In genomic region chr5:6812800-6813731, GRCh38 we compare ENCODE assay signal across 13 cellular contexts.
DNase-seq lines count a peak whose midpoint lies in the region; ATAC-seq and TF ChIP-seq lines count a peak whose summit lies in the region.
"Had no signal": no experiment of that assay in that cellular context is flagged by ENCODE, and none has a peak within 500 bp of the region (broad histone marks: within the 10 kb centered on the region; RNA-seq: fewer than 3 reads in every experiment).

No MANE protein-coding gene starts in this region.

- H3K4me3 ChIP-seq in AG09309 (ENCODE audit: control insufficient read depth, low read depth, low read length), result no peak overlapping the region
- H3K4me3 ChIP-seq in epithelial cell of esophagus (ENCODE audit: low read length), result no peak overlapping the region

- H3K36me3 Mint-ChIP-seq in WTC11, result no peaks in the 10 kb centered on the region

- POLR2A ChIA-PET in WTC11 (lab: Charles Lee), result no interaction called here

- H3K27me3 Mint-ChIP-seq in WTC11 (ENCODE audit: low read depth), result peaks cover 2% of the 10 kb centered on the region; the same call in 1 of the 2 replicates

- no peaks in the 10 kb centered on the region for H3K9me3 Mint-ChIP-seq in WTC11

- in situ Hi-C loops in GM13977 (cut with MboI; ENCODE audit: low pct_unique_long_range_greater_than_20kb, low sequenced_read_pairs, unreplicated experiment), result loop anchor here (25.0 kb wide), 1 partner anchor 949 kb away; no protein-coding TSS in a partner anchor

- H3K27ac Mint-ChIP-seq in WTC11, result no peak overlapping the region

- H3K4me1 Mint-ChIP-seq in WTC11, result peaks cover 5% of the 10 kb centered on the region; the same call in 1 of the 2 replicates

- ATAC-seq in GM21528 (IDR thresholded peaks at IDR 0.05; ENCODE audit: low FRiP score, unreplicated experiment) (no peak), WTC11 (no peak)

- H3K4me3 Mint-ChIP-seq in WTC11, result no peak overlapping the region

- DNase-seq in AG09309 (ENCODE audit: low read depth) (peak; percentile 35), NCI-H2029 (lab: John Stamatoyannopoulos, UW) (peak; percentile 52), epithelial cell of esophagus (ENCODE audit: low read depth) (peak; percentile 16), mucosa of gallbladder (ENCODE audit: low spot score) (peak; percentile 54), GM13977 (ENCODE audit: low spot score) (no peak), GDM1 (lab: John Stamatoyannopoulos, UW) (no peak), WTC11 (ENCODE audit: low spot score) (no peak)
- DNase-seq: activated effector memory CD4-positive, alpha-beta T cell treated with anti-CD3 and anti-CD28 coated beads, Interleukin-2, amount 50 U/mL, for 16 hours; AML-193; cortex of kidney; DND-41; stimulated activated CD8-positive, alpha-beta memory T cell treated with anti-CD3 and anti-CD28 coated beads, Interleukin-4, amount 100 ng/mL, for 48 hours had no signal

- CTCF ChIA-PET in WTC11 (lab: Charles Lee), result no interaction called here

- TF ChIP-seq CTCF in AG09309 (IDR thresholded peaks at IDR 0.05; ENCODE audit: control insufficient read depth, insufficient read depth, low read depth, low read length, missing control alignments), result no peak
- no peak for TF ChIP-seq CTCF in epithelial cell of esophagus (IDR thresholded peaks at IDR 0.05; ENCODE audit: insufficient read depth, low read depth, low read length, missing control alignments)
- TF ChIP-seq CTCF in GM13977 (IDR thresholded peaks at IDR 0.05; ENCODE audit: extremely low read depth, insufficient read depth, missing control alignments), result no peak
- no peak for TF ChIP-seq CTCF in WTC11 (IDR thresholded peaks at IDR 0.05)

TF ChIP-seq in WTC11, 78 proteins besides CTCF, POLR2A, EP300 and RAD21:
- TF ChIP-seq OVOL2 (CRISPR knock-in tag; IDR thresholded peaks at IDR 0.05; ENCODE audit: borderline replicate concordance) (no peak), E2F1 (CRISPR knock-in tag; IDR thresholded peaks at IDR 0.05) (no peak), ZNF671 (CRISPR knock-in tag; IDR thresholded peaks at IDR 0.05) (no peak), USF1 (CRISPR knock-in tag; IDR thresholded peaks at IDR 0.05) (no peak), ERG (CRISPR knock-in tag; IDR thresholded peaks at IDR 0.05) (no peak)

Comparison
In these comparisons a context has a peak if more than half of its experiments do, and no peak if none do; other contexts are left out.
1. DNase-seq: peak in AG09309 (single experiment), NCI-H2029 (single experiment), epithelial cell of esophagus (single experiment) and mucosa of gallbladder (single experiment); none in GM13977 (single experiment), GDM1 (single experiment) and WTC11 (single experiment).